22 cellular contexts compared by ENCODE assay signal in the genomic region with DNA sequence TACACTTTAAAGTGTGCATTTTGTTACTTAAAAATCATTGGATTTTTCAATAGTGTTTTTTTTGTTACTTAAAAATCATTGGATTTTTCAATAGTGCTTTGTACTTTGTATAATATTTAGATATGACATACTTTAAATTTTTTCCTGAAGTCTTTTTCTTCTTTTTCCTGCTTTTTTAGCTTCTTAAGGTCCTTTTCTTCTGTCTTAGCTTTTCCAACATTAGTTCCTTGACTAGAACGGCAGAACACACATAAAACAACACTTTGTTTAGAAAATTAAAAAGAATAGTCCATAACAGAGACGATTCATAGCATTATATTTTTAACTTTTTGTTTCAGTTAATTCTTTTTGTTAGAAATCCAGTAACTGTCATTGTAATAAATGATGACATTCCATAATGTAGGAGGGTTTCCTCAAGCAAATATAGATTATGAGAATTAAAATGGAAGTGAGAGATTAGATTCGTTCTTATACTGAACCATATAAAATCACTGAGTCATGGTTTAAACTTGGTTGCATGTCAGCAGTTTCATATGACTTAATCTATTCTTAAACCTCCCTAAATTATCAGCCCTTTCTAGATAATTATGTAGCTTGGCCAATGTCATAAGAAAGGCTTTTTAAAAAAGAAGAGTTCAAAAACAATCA. TPM values are rescaled to one million over a fixed set of nuclear protein-coding genes. Genes with fewer than 3 reads are reported as not detected.
DNase-seq lines count a peak whose midpoint lies in the region; ATAC-seq, FAIRE-seq and TF ChIP-seq lines count a peak whose summit lies in the region.
"Had no signal": no experiment of that assay in that cellular context is flagged by ENCODE, and none has a peak within 500 bp of the region (broad histone marks: within the 10 kb centered on the region; RNA-seq: fewer than 3 reads in every experiment).

No MANE protein-coding gene starts in this region.

- H3K27ac Mint-ChIP-seq in activated T-cell treated with anti-CD3 and anti-CD28 coated beads, Interleukin-2, amount 50 U/mL, for 24 hours = peak overlapping the region; percentile 77
- H3K27ac Mint-ChIP-seq: activated naive CD4-positive, alpha-beta T cell treated with anti-CD3 and anti-CD28 coated beads, Interleukin-2, amount 50 U/mL, for 72 hours; natural killer cell treated with Interleukin-12 subunit alpha and Interleukin-12 subunit beta and Interleukin-15 and Interleukin-18, amount 100 ng/mL, for 72 hours had no signal

- DNase-seq in activated T-cell treated with anti-CD3 and anti-CD28 coated beads, Interleukin-2, amount 50 U/mL, for 24 hours = no peak
- DNase-seq in activated T-cell treated with anti-CD3 and anti-CD28 coated beads for 4 hours = no peak
- peak; percentile 40 for DNase-seq in NCI-H460 (ENCODE audit: extremely low read depth, low read depth)
- peak in 1 of 4 experiments; percentile 48 for DNase-seq in K562 (ENCODE audit: extremely low read depth in 1 of 4, low spot score in 3 of 4)
- no peak for DNase-seq in osteoblast (ENCODE audit: insufficient read length, low spot score, missing footprints)
- DNase-seq in activated CD4-positive, alpha-beta T cell treated with anti-CD3 and anti-CD28 coated beads, Interleukin-2, amount 50 U/mL, for 1 hour = no peak
- DNase-seq in H7 = no peak
- DNase-seq: activated T-cell treated with anti-CD3 and anti-CD28 coated beads, Interleukin-2, amount 50 U/mL, for 1 hour; effector CD8-positive, alpha-beta T cell; GDM1; NCI-H1092; NCI-H2081; NCI-H446 treated with DMSO at 0.1 percent for 48 hours; posterior cingulate gyrus; RPMI8226; stimulated activated CD4-positive, alpha-beta T cell treated with anti-CD3 and anti-CD28 coated beads, Interleukin-2, amount 100 ng/mL, for 24 hours; stimulated activated naive CD4-positive, alpha-beta T cell; thyroid gland had no signal

- H3K79me2 ChIP-seq in K562 (ENCODE audit: control insufficient read depth, insufficient read depth, low read length) (no peaks in the 10 kb centered on the region), osteoblast (ENCODE audit: insufficient read depth, low read length) (no peaks in the 10 kb centered on the region)

- no peaks in the 10 kb centered on the region for H3K9me1 ChIP-seq in K562 (ENCODE audit: control insufficient read depth, insufficient read depth, low read length)

- no peaks in the 10 kb centered on the region for H3K27me3 ChIP-seq in K562 (ENCODE audit: control insufficient read depth in 2 of 2, insufficient read depth in 2 of 2, low read length in 2 of 2)
- H3K27me3 ChIP-seq in osteoblast (ENCODE audit: insufficient read depth, low read length) = peaks cover 4% of the 10 kb centered on the region
- H3K27me3 ChIP-seq in H7 (ENCODE audit: control insufficient read depth, insufficient read depth, low read length) = no peaks in the 10 kb centered on the region
- H3K27me3 ChIP-seq: BLaER1 treated with 17β-estradiol and CSF1 and Interleukin-3, amounts not matched to agents 10 nM and 100 nM; thyroid gland had no signal

- TF ChIP-seq POLR2A in K562 (conservative IDR thresholded peaks at IDR 0.05) = no peak

- intact Hi-C loops in K562 (cut with micrococcal nuclease) = loop anchor here (5.0 kb wide), 1 partner anchor 42 kb away; no protein-coding TSS in a partner anchor

- CTCF ChIA-PET in K562 (lab: Yijun Ruan, JAX; ENCODE audit: low intra/inter-chr PET ratio) = interaction anchor here (0.6 kb wide), 1 partner anchor 10 kb away, joined by 3 read pairs; no protein-coding TSS in a partner anchor

- peak overlapping the region; percentile 55; the same call in 2 of the 3 replicates for H3K27ac ChIP-seq in K562 (ENCODE audit: extremely low read depth, low read depth, low read length)
- H3K27ac ChIP-seq in osteoblast (ENCODE audit: low read depth, low read length) = no peak overlapping the region
- H3K27ac ChIP-seq: BLaER1 treated with 17β-estradiol and CSF1 and Interleukin-3, amounts not matched to agents 10 nM and 100 nM; thyroid gland had no signal

- H3K27me3 Mint-ChIP-seq in activated T-cell treated with anti-CD3 and anti-CD28 coated beads, Interleukin-2, amount 50 U/mL, for 24 hours = no peaks in the 10 kb centered on the region
- H3K27me3 Mint-ChIP-seq: natural killer cell treated with Interleukin-12 subunit alpha and Interleukin-12 subunit beta and Interleukin-15 and Interleukin-18, amount 100 ng/mL, for 72 hours had no signal

- POLR2A ChIA-PET in K562 (lab: Yijun Ruan, JAX) = interaction anchor here (1.1 to 1.2 kb wide), 2 partner anchors 32 to 38 kb away, joined by 3 to 5 read pairs; no protein-coding TSS in a partner anchor

- H3K36me3 Mint-ChIP-seq in activated T-cell treated with anti-CD3 and anti-CD28 coated beads, Interleukin-2, amount 50 U/mL, for 24 hours (ENCODE audit: low read depth) = peaks cover 73% of the 10 kb centered on the region

- H3K9me3 Mint-ChIP-seq in activated T-cell treated with anti-CD3 and anti-CD28 coated beads, Interleukin-2, amount 50 U/mL, for 24 hours = no peaks in the 10 kb centered on the region
- H3K9me3 Mint-ChIP-seq: activated naive CD4-positive, alpha-beta T cell treated with anti-CD3 and anti-CD28 coated beads, Interleukin-2, amount 50 U/mL, for 72 hours; natural killer cell treated with Interleukin-12 subunit alpha and Interleukin-12 subunit beta and Interleukin-15 and Interleukin-18, amount 100 ng/mL, for 72 hours had no signal

- TF ChIP-seq CTCF in K562 (IDR thresholded peaks at IDR 0.05 in 2 of 3, conservative IDR thresholded peaks at IDR 0.05 in 1 of 3; ENCODE audit: insufficient read depth in 2 of 3, low read depth in 1 of 3, low read length in 3 of 3) (no peak), osteoblast (IDR thresholded peaks at IDR 0.05; ENCODE audit: extremely low read depth, low read depth, low read length) (no peak)

- H3K4me2 ChIP-seq in K562 (ENCODE audit: insufficient read depth, low read length) = no peak overlapping the region
- H3K4me2 ChIP-seq in osteoblast (ENCODE audit: insufficient read depth, low read length) = peak overlapping the region; percentile 14
- H3K4me2 ChIP-seq: BLaER1 treated with 17β-estradiol and CSF1 and Interleukin-3, amounts not matched to agents 10 nM and 100 nM had no signal

- peak; percentile 44 for FAIRE-seq in K562 (lab: Jason Lieb, UNC)

- H3K9ac ChIP-seq in K562 (ENCODE audit: insufficient read depth in 1 of 2, low read depth in 2 of 2, low read length in 2 of 2) = peak overlapping the region in 1 of 2 experiments; percentile 24; a peak in 2 of 4 replicates
- H3K9ac ChIP-seq: BLaER1 treated with 17β-estradiol and CSF1 and Interleukin-3, amounts not matched to agents 10 nM and 100 nM had no signal

- no peak for TF ChIP-seq RAD21 in K562 (CRISPR knock-in tag; conservative IDR thresholded peaks at IDR 0.05 in 1 of 2, IDR thresholded peaks at IDR 0.05 in 1 of 2)

- ATAC-seq in K562 (no peak), GM21576 (IDR thresholded peaks at IDR 0.05; ENCODE audit: unreplicated experiment) (no peak)
- ATAC-seq: activated naive CD4-positive, alpha-beta T cell treated with anti-CD3 and anti-CD28 coated beads, Interleukin-2, amount 50 U/mL, for 72 hours; natural killer cell treated with Interleukin-12 subunit alpha and Interleukin-12 subunit beta and Interleukin-15 and Interleukin-18, amount 100 ng/mL, for 72 hours had no signal

- 3% methylated on average over 3 of the region's 3 CpGs for WGBS in K562 (ENCODE audit: insufficient coverage, low coverage, missing lambda C conversion rate)

- H2AFZ ChIP-seq in K562 (ENCODE audit: low read depth, low read length) (peak overlapping the region; percentile 57), osteoblast (ENCODE audit: low read length) (no peak overlapping the region)

- H3K36me3 ChIP-seq in K562 (ENCODE audit: control insufficient read depth, insufficient read depth, low read length) = no peaks in the 10 kb centered on the region
- no peaks in the 10 kb centered on the region for H3K36me3 ChIP-seq in osteoblast (ENCODE audit: insufficient read depth, low read length)
- H3K36me3 ChIP-seq in H7 (replicated peaks; ENCODE audit: control insufficient read depth, insufficient read depth, low read length) = no peaks in the 10 kb centered on the region
- H3K36me3 ChIP-seq: thyroid gland had no signal

- H3K4me3 ChIP-seq in K562 = no peak overlapping the region
- no peak overlapping the region for H3K4me3 ChIP-seq in osteoblast (ENCODE audit: insufficient read depth, low read length)
- no peak overlapping the region for H3K4me3 ChIP-seq in H7 (ENCODE audit: insufficient read depth, low read depth, low read length)
- H3K4me3 ChIP-seq: BLaER1 treated with 17β-estradiol and CSF1 and Interleukin-3, amounts not matched to agents 10 nM and 100 nM; thyroid gland had no signal

- H3K4me1 ChIP-seq in K562 (replicated peaks in 1 of 2; ENCODE audit: control insufficient read depth in 2 of 2, insufficient read depth in 2 of 2, low read length in 2 of 2) (peaks cover 10 to 54% of the 10 kb centered on the region in 2 experiments), osteoblast (ENCODE audit: insufficient read depth, low read length) (peaks cover 7% of the 10 kb centered on the region)
- H3K4me1 ChIP-seq: BLaER1 treated with 17β-estradiol and CSF1 and Interleukin-3, amounts not matched to agents 10 nM and 100 nM; thyroid gland had no signal

- H3K9me3 ChIP-seq in K562 (replicated peaks; ENCODE audit: control insufficient read depth, insufficient read depth, low read depth, low read length) (no peaks in the 10 kb centered on the region), osteoblast (ENCODE audit: low read depth, low read length) (no peaks in the 10 kb centered on the region)
- H3K9me3 ChIP-seq: BLaER1 treated with 17β-estradiol and CSF1 and Interleukin-3, amounts not matched to agents 10 nM and 100 nM; thyroid gland had no signal

- H4K20me1 ChIP-seq in K562 (replicated peaks; ENCODE audit: control insufficient read depth, insufficient read depth, low read length) = no peaks in the 10 kb centered on the region
- H4K20me1 ChIP-seq in osteoblast (ENCODE audit: insufficient read depth, low read length) = no peaks in the 10 kb centered on the region

- no TSS peak for BruUV-seq in K562 (replicated peaks; lab: Mats Ljungman, UMichigan)

- TF ChIP-seq EP300 in K562 (IDR thresholded peaks at IDR 0.05; ENCODE audit: low read length) = peak; percentile 53; the same call in 1 of the 2 replicates

- H3K4me1 Mint-ChIP-seq in activated T-cell treated with anti-CD3 and anti-CD28 coated beads, Interleukin-2, amount 50 U/mL, for 24 hours (ENCODE audit: low read depth) = peaks cover 63% of the 10 kb centered on the region

- in situ Hi-C loops in K562 (cut with MboI) = no loop called here

- H3K4me3 Mint-ChIP-seq in activated T-cell treated with anti-CD3 and anti-CD28 coated beads, Interleukin-2, amount 50 U/mL, for 24 hours = no peak overlapping the region
- H3K4me3 Mint-ChIP-seq: natural killer cell treated with Interleukin-12 subunit alpha and Interleukin-12 subunit beta and Interleukin-15 and Interleukin-18, amount 100 ng/mL, for 72 hours had no signal

RNA-seq across cellular contexts. Expression of a gene that starts 45.3 kb away (rescaled TPM):
- 23.8 and 24.5 TPM in 2 replicates for total RNA-seq in NCI-H460 (2014; rRNA removed; shearing (Covaris generic))
- 8.3 and 16.8 TPM in 2 replicates for polyA plus RNA-seq in NCI-H460 (2014; cell fraction: nucleus; rRNA removed)
- 131 and 332 TPM in 2 replicates for total RNA-seq in K562 (2011; cell fraction: chromatin; rRNA removed; ENCODE audit: low replicate concordance)
- total RNA-seq in K562 (2011; cell fraction: nucleolus; rRNA removed) = 38.0 and 56.7 TPM in 2 replicates
- total RNA-seq in K562 (2011; cell fraction: nucleoplasm; rRNA removed) = 86.9 and 126 TPM in 2 replicates
- total RNA-seq in K562 (2014; rRNA removed) = 18.1 and 22.6 TPM in 2 replicates
- 37.6 and 47.4 TPM in 2 replicates for total RNA-seq in K562 (2014; rRNA removed; fragmentation: Illumina TruSeq; extraction: Trizol)
- 32.3 and 35.2 TPM in 2 replicates for total RNA-seq in K562 (2015; rRNA removed; fragmentation: Illumina TruSeq; extraction: Trizol)
- 41.0 and 43.2 TPM in 2 replicates for total RNA-seq in K562 (2021)
- 31.7 and 46.6 TPM in 2 replicates for polyA plus RNA-seq in K562 (2011; rRNA removed)
- 9.1 and 16.2 TPM in 2 replicates for polyA plus RNA-seq in K562 (2011; cell fraction: cytosol; rRNA removed)
- 58.1 and 62.5 TPM in 2 replicates for polyA plus RNA-seq in K562 (2011; cell fraction: nucleus; rRNA removed)
- 11.7 and 13.1 TPM in 2 replicates for polyA plus RNA-seq in K562 (2012)
- 18.8 and 19.7 TPM in 2 replicates for polyA plus RNA-seq in K562 (2014; fragmentation: Illumina TruSeq; extraction: Trizol)
- polyA plus RNA-seq in K562 (2014; fragmentation: Nextera tagmentation; extraction: Ambion mirVana) = 10 to 100 TPM; 13.9 to 15.9 TPM
- 14.2 and 17.0 TPM in 2 replicates for polyA plus RNA-seq in K562 (2014; rRNA removed)
- 205 and 242 TPM in 2 replicates for polyA minus RNA-seq in K562 (2011; rRNA and poly(A)+ RNA removed)
- 41.3 and 55.6 TPM in 2 replicates for polyA minus RNA-seq in K562 (2011; cell fraction: cytosol; rRNA and poly(A)+ RNA removed)
- polyA minus RNA-seq in K562 (2011; cell fraction: nucleus; rRNA and poly(A)+ RNA removed) = 123 and 176 TPM in 2 replicates
- 46.7 and 50.7 TPM in 2 replicates for total RNA-seq in osteoblast
- 11.2 and 22.2 TPM in 2 replicates for total RNA-seq in H7 (2014; rRNA removed; shearing (Covaris generic))
